ENCODE assay signal across 8 cellular contexts in genomic region chr5:180090098-180090768, GRCh38. TPM values are rescaled to one million over a fixed set of nuclear protein-coding genes. Genes with fewer than 3 reads are reported as not detected.
DNase-seq lines count a peak whose midpoint lies in the region; ATAC-seq, FAIRE-seq and TF ChIP-seq lines count a peak whose summit lies in the region.

No MANE protein-coding gene starts in this region.

- H2AFZ ChIP-seq in H1 (ENCODE audit: low read length) = 0 out of 2 replicates have a peak overlapping the region, but pooled peaks have one; percentile 8
- peak overlapping the region; percentile 95 for H2AFZ ChIP-seq in mesenchymal stem cell (ENCODE audit: low read depth, low read length)

- no peak for ATAC-seq in GM18873 (IDR thresholded peaks at IDR 0.05; ENCODE audit: low FRiP score, unreplicated experiment)

- H3K4me3 ChIP-seq in H1 (ENCODE audit: extremely low read depth in 1 of 4, insufficient read depth in 2 of 4, low read depth in 3 of 4, low read length in 4 of 4) = peak overlapping the region; percentile 13 to 62 (median 24); a peak in 7 of 8 replicates
- H3K4me3 ChIP-seq in mesenchymal stem cell (ENCODE audit: insufficient read depth in 1 of 2, low read depth in 1 of 2, low read length in 2 of 2) = peak overlapping the region; percentile 68 to 81

- DNase-seq in NCI-H82 (lab: John Stamatoyannopoulos, UW) (peak; percentile 79), NCI-H82 treated with DMSO at 0.1 percent for 48 hours (lab: John Stamatoyannopoulos, UW; ENCODE audit: unreplicated experiment) (no peak), NCI-H226 (peak; percentile 41), H1 (ENCODE audit: low read depth in 1 of 2, low spot score in 2 of 2) (peak; percentile 80 to 95), mesenchymal stem cell (peak; percentile 80)
- DNase-seq in activated CD8-positive, alpha-beta memory T cell treated with anti-CD3 and anti-CD28 coated beads for 24 hours = peak; percentile 92
- peak; percentile 41 for DNase-seq in stimulated activated CD8-positive, alpha-beta memory T cell treated with anti-CD3 and anti-CD28 coated beads, Interleukin-12 subunit alpha, Interleukin-12 subunit beta, amount 100 ng/mL, for 24 hours (ENCODE audit: extremely low read depth)

- peak; percentile 72 to 76 for TF ChIP-seq RAD21 in H1 (IDR thresholded peaks at IDR 0.05 in 1 of 2, conservative IDR thresholded peaks at IDR 0.05 in 1 of 2; ENCODE audit: low read depth in 2 of 2, low read length in 2 of 2)

- H3K18ac ChIP-seq in H1 (ENCODE audit: extremely low read depth, low read length) (peak overlapping the region; percentile 93), mesenchymal stem cell (ENCODE audit: low read depth in 1 of 2, low read length in 2 of 2) (peak overlapping the region; percentile 93 to 94)

- no peaks in the 10 kb centered on the region for H4K20me1 ChIP-seq in H1 (replicated peaks in 1 of 2; ENCODE audit: control insufficient read depth in 1 of 2, insufficient read depth in 2 of 2, low read length in 2 of 2)

- peak; percentile 69 to 87 (median 80) for TF ChIP-seq CTCF in H1 (IDR thresholded peaks at IDR 0.05; ENCODE audit: control extremely low read depth in 1 of 3, insufficient read depth in 1 of 3, low read depth in 1 of 3, low read length in 3 of 3)

- FAIRE-seq in H1 (lab: Jason Lieb, UNC) = peak; percentile 24

- peak overlapping the region; percentile 82 for H3K4ac ChIP-seq in H1 (replicated peaks; ENCODE audit: insufficient read length, low read depth, low read length)
- peak overlapping the region; percentile 29 to 91 for H3K4ac ChIP-seq in mesenchymal stem cell (ENCODE audit: low read depth in 1 of 2, low read length in 2 of 2)

- H2BK120ac ChIP-seq in H1 (replicated peaks; ENCODE audit: low read depth, low read length) = peak overlapping the region; percentile 87
- H2BK120ac ChIP-seq in mesenchymal stem cell (ENCODE audit: low read depth, low read length) = peak overlapping the region; percentile 29

- H2BK5ac ChIP-seq in H1 (ENCODE audit: low read depth, low read length) (peak overlapping the region; percentile 91), mesenchymal stem cell (ENCODE audit: low read depth, low read length, poor library complexity, severe bottlenecking) (peak overlapping the region; percentile 82)

- H3K27me3 ChIP-seq in H1 (replicated peaks in 1 of 4; ENCODE audit: control insufficient read depth in 3 of 4, extremely low read depth in 1 of 4, insufficient read depth in 3 of 4, low read length in 3 of 4) = no peaks in the 10 kb centered on the region
- H3K27me3 ChIP-seq in mesenchymal stem cell (ENCODE audit: control insufficient read depth in 1 of 2, insufficient read depth in 1 of 2, low read length in 2 of 2) = peaks cover 0 to 5% of the 10 kb centered on the region in 2 experiments

- TF ChIP-seq EP300 in H1 (IDR thresholded peaks at IDR 0.05; ENCODE audit: borderline replicate concordance in 1 of 2, low read depth in 2 of 2, low read length in 2 of 2) = peak in 1 of 2 experiments; percentile 57; a peak in 1 of 3 replicates

- H4K5ac ChIP-seq in H1 (ENCODE audit: insufficient read length, low read depth, low read length) = peak overlapping the region; percentile 91

- 0 out of 2 replicates have a peak, but pooled peaks cover 2% of the 10 kb centered on the region for H3K23me2 ChIP-seq in H1 (ENCODE audit: low read depth, low read length)

- H3K4me2 ChIP-seq in H1 (ENCODE audit: insufficient read depth in 1 of 2, low read depth in 2 of 2, low read length in 2 of 2) = peak overlapping the region; percentile 42 to 80; a peak in 3 of 4 replicates
- peak overlapping the region; percentile 90 for H3K4me2 ChIP-seq in mesenchymal stem cell (ENCODE audit: low read length, poor library complexity, severe bottlenecking)

- no peak overlapping the region for H3K23ac ChIP-seq in H1 (ENCODE audit: insufficient read length)
- no peak overlapping the region for H3K23ac ChIP-seq in mesenchymal stem cell (ENCODE audit: low read length in 2 of 2)

- H3K36me3 ChIP-seq in H1 (ENCODE audit: control insufficient read depth in 2 of 4, insufficient read depth in 4 of 4, low read length in 3 of 4) = no peaks in the 10 kb centered on the region
- H3K36me3 ChIP-seq in mesenchymal stem cell (ENCODE audit: control insufficient read depth in 1 of 2, insufficient read depth in 2 of 2, low read depth in 1 of 2, low read length in 2 of 2) = no peaks in the 10 kb centered on the region

- H3K9me3 ChIP-seq in H1 (ENCODE audit: insufficient read depth in 2 of 2, low read depth in 1 of 2, low read length in 1 of 2) = no peaks in the 10 kb centered on the region
- no peaks in the 10 kb centered on the region for H3K9me3 ChIP-seq in mesenchymal stem cell (ENCODE audit: control insufficient read depth, low read length)

- H3K4me1 ChIP-seq in H1 (replicated peaks in 1 of 4; ENCODE audit: control insufficient read depth in 3 of 4, insufficient read depth in 4 of 4, low read length in 3 of 4) = peaks cover 1 to 14% (median 9%) of the 10 kb centered on the region in 4 experiments
- H3K4me1 ChIP-seq in mesenchymal stem cell (ENCODE audit: control insufficient read depth, insufficient read depth, low read depth, low read length) = peaks cover 4% of the 10 kb centered on the region

- POLR2A ChIA-PET in H1 (lab: Charles Lee; ENCODE audit: partially characterized antibody) = interaction anchor here (0.7 to 3.9 kb wide), 5 partner anchors 9 to 166 kb away, joined by 3 to 25 read pairs (median 4); partner anchors contain the start of gene RNF130

- H2BK20ac ChIP-seq in H1 (ENCODE audit: low read length) = no peak overlapping the region

- H4K91ac ChIP-seq in H1 (replicated peaks; ENCODE audit: insufficient read length, low read length) (peak overlapping the region; percentile 78), mesenchymal stem cell (ENCODE audit: low read length) (peak overlapping the region; percentile 14)

- CTCF ChIA-PET in H1 (lab: Charles Lee; ENCODE audit: partially characterized antibody) = interaction anchor here (0.6 to 3.1 kb wide), 21 partner anchors 9 to 1482 kb away, joined by 3 to 15 read pairs (median 4); no protein-coding TSS in a partner anchor

- H4K8ac ChIP-seq in H1 (ENCODE audit: extremely low read depth, insufficient read depth, low read length) (peak overlapping the region; percentile 95; the same call in 1 of the 2 replicates), mesenchymal stem cell (ENCODE audit: low read length) (peak overlapping the region; percentile 90)

- no peak overlapping the region for H2BK15ac ChIP-seq in H1 (ENCODE audit: low read length)
- no peak overlapping the region for H2BK15ac ChIP-seq in mesenchymal stem cell (ENCODE audit: low read depth, poor library complexity, severe bottlenecking)

- H3K56ac ChIP-seq in H1 (replicated peaks; ENCODE audit: insufficient read length, low read depth, low read length) = peak overlapping the region; percentile 71

- no peak overlapping the region for H3K14ac ChIP-seq in H1 (ENCODE audit: insufficient read length)
- peak overlapping the region in 1 of 2 experiments; percentile 82 for H3K14ac ChIP-seq in mesenchymal stem cell (ENCODE audit: low read length in 2 of 2)

- H2BK12ac ChIP-seq in H1 (ENCODE audit: low read depth, low read length) = no peak overlapping the region
- H2BK12ac ChIP-seq in mesenchymal stem cell (ENCODE audit: low read length in 2 of 2) = peak overlapping the region in 1 of 2 experiments; percentile 76

- peak in 1 of 2 experiments; percentile 52; a peak in 2 of 3 replicates for TF ChIP-seq POLR2A in H1 (IDR thresholded peaks at IDR 0.05; ENCODE audit: control extremely low read depth in 1 of 2, low read depth in 2 of 2, low read length in 2 of 2)

- H3K79me1 ChIP-seq in H1 (ENCODE audit: low read depth, low read length) (no peaks in the 10 kb centered on the region), mesenchymal stem cell (replicated peaks; ENCODE audit: low read length, poor library complexity, severe bottlenecking) (no peaks in the 10 kb centered on the region)

- peak overlapping the region; percentile 84 for H3K27ac ChIP-seq in H1 (ENCODE audit: low read depth, low read length)
- peak overlapping the region; percentile 72 for H3K27ac ChIP-seq in mesenchymal stem cell (ENCODE audit: low read length, poor library complexity, severe bottlenecking)

- H3K9ac ChIP-seq in H1 (replicated peaks in 1 of 4; ENCODE audit: extremely low read depth in 1 of 4, low read depth in 3 of 4, low read length in 3 of 4) (peak overlapping the region in 3 of 4 experiments; percentile 15 to 63 (median 26); a peak in 6 of 7 replicates), mesenchymal stem cell (ENCODE audit: low read length) (peak overlapping the region; percentile 92)

- H3K79me2 ChIP-seq in H1 (ENCODE audit: control insufficient read depth in 1 of 2, insufficient read depth in 2 of 2, low read length in 2 of 2) = no peaks in the 10 kb centered on the region

- 3% methylated on average over 37 of the region's 58 CpGs; no CpG with 5 or more reads in 1 of the 2 experiments for WGBS in H1 (ENCODE audit: extremely low coverage in 1 of 2, insufficient coverage in 1 of 2, insufficient read length in 1 of 2, insufficient replicate concordance in 2 of 2, low coverage in 1 of 2, low lambda C conversion rate in 2 of 2, missing lambda C conversion rate in 1 of 2), 2 experiments
- WGBS in mesenchymal stem cell = 2% methylated on average over 50 of the region's 58 CpGs

- H2AK5ac ChIP-seq in H1 (ENCODE audit: low read depth, low read length) (no peak overlapping the region), mesenchymal stem cell (ENCODE audit: low read length, severe bottlenecking) (no peak overlapping the region)

TF ChIP-seq in H1, 55 proteins besides CTCF, POLR2A, EP300 and RAD21 (continues in another document):
- TF ChIP-seq BRCA1 (IDR thresholded peaks at IDR 0.05; ENCODE audit: low read depth, low read length) = peak; percentile 48; the same call in 1 of the 2 replicates
- no peak for TF ChIP-seq ZNF274 (IDR thresholded peaks at IDR 0.05; ENCODE audit: borderline replicate concordance, extremely low read depth, low read length)
- TF ChIP-seq POLR2AphosphoS5 (IDR thresholded peaks at IDR 0.05; ENCODE audit: low read depth, low read length) = peak; percentile 44; the same call in 1 of the 2 replicates
- TF ChIP-seq EGR1 (IDR thresholded peaks at IDR 0.05; ENCODE audit: borderline replicate concordance, low read depth, low read length) = peak; percentile 98

RNA-seq across cellular contexts. Expression of gene RNF130, which starts 18.7 kb away (rescaled TPM):
- 63.1 and 65.1 TPM in 2 replicates for total RNA-seq in H1 (2021; fragmentation: NEBNext Ultra II Directional; extraction: Animal tissue kit (Norgen Biotek cat#: 25700))
- polyA plus RNA-seq in H1 (2011; rRNA removed) = 65.4 and 70.0 TPM in 2 replicates
- polyA plus RNA-seq in H1 (2011; cell fraction: cytosol; rRNA removed) = 73.0 TPM
- polyA plus RNA-seq in H1 (2011; cell fraction: nucleus; rRNA removed) = 58.2 TPM
- 60.3 to 80.3 TPM (median 67.1 TPM) in 4 replicates for polyA plus RNA-seq in H1 (2012, experiment 1 of 2)
- 55.3 TPM for polyA plus RNA-seq in H1 (2012, experiment 2 of 2)
- 78.6 TPM for polyA plus RNA-seq in H1 (2013, experiment 1 of 2)
- polyA plus RNA-seq in H1 (2013, experiment 2 of 2) = 86.8 TPM
- 56.6 and 57.4 TPM in 2 replicates for polyA minus RNA-seq in H1 (2011; rRNA and poly(A)+ RNA removed)
- 35.1 TPM for polyA minus RNA-seq in H1 (2011; cell fraction: cytosol; rRNA and poly(A)+ RNA removed)
- 73.0 TPM for polyA minus RNA-seq in H1 (2011; cell fraction: nucleus; rRNA and poly(A)+ RNA removed)
- polyA plus RNA-seq in mesenchymal stem cell (2013, experiment 1 of 2) = 54.8 TPM
- polyA plus RNA-seq in mesenchymal stem cell (2013, experiment 2 of 2) = 54.6 TPM
